ENCODE assay signal across 8 cellular contexts in genomic region chr7:99365318-99366141, GRCh38. TPM values are rescaled to one million over a fixed set of nuclear protein-coding genes. Genes with fewer than 3 reads are reported as not detected.
DNase-seq lines count a peak whose midpoint lies in the region; ATAC-seq and TF ChIP-seq lines count a peak whose summit lies in the region.

No MANE protein-coding gene starts in this region.

- H3K27me3 ChIP-seq in OCI-LY1 (ENCODE audit: insufficient read depth, low read length): no peaks in the 10 kb centered on the region
- no peaks in the 10 kb centered on the region for H3K27me3 ChIP-seq in heart right ventricle

- ATAC-seq in heart right ventricle: peak in 7 of 8 donors; percentile 37 to 71 (median 62)

- no peak overlapping the region for H2AFZ ChIP-seq in OCI-LY1 (ENCODE audit: low read length)

- H3K9me3 ChIP-seq in OCI-LY1 (ENCODE audit: low read length) (no peaks in the 10 kb centered on the region), heart right ventricle (no peaks in the 10 kb centered on the region)

- no peak overlapping the region for H3K9ac ChIP-seq in OCI-LY1 (ENCODE audit: low read length)

- no peaks in the 10 kb centered on the region for H3K79me2 ChIP-seq in OCI-LY1 (ENCODE audit: insufficient read depth, low read length)

- no peaks in the 10 kb centered on the region for H3K9me2 ChIP-seq in OCI-LY1 (ENCODE audit: low read depth, low read length)

- peak; percentile 67 for TF ChIP-seq CTCF in GM12864 (IDR thresholded peaks at IDR 0.05; ENCODE audit: low read depth, low read length, missing control alignments)
- TF ChIP-seq CTCF in OCI-LY1 (IDR thresholded peaks at IDR 0.05; ENCODE audit: low read length): peak; percentile 70
- TF ChIP-seq CTCF in heart right ventricle (IDR thresholded peaks at IDR 0.05): peak; percentile 18 to 65 (median 53)

- 0 out of 2 replicates have a peak, but pooled peaks cover 5% of the 10 kb centered on the region for H3F3A ChIP-seq in OCI-LY1 (ENCODE audit: insufficient read depth, low read length)

- H4K20me1 ChIP-seq in OCI-LY1 (ENCODE audit: insufficient read depth, low read length): no peaks in the 10 kb centered on the region

- H3K36me3 ChIP-seq in OCI-LY1 (ENCODE audit: insufficient read depth, low read length) (peaks cover 73% of the 10 kb centered on the region), heart right ventricle (peaks cover 0 to 92% (median 61%) of the 10 kb centered on the region in 9 donors)

- DNase-seq in GM12864 (ENCODE audit: low read depth) (no peak), heart right ventricle (peak in 1 of 2 donors; percentile 54), NCI-H1417 treated with DMSO at 0.1 percent for 48 hours (lab: John Stamatoyannopoulos, UW) (no peak), SW 1271 (lab: John Stamatoyannopoulos, UW) (no peak), NCI-H2107 treated with DMSO at 0.1 percent for 48 hours (lab: John Stamatoyannopoulos, UW; ENCODE audit: unreplicated experiment) (no peak)
- DNase-seq in activated effector memory CD4-positive, alpha-beta T cell treated with anti-CD3 and anti-CD28 coated beads, Interleukin-2, amount 50 U/mL, for 16 hours: peak; percentile 88
- peak; percentile 70 for DNase-seq in stimulated activated CD4-positive, alpha-beta T cell treated with anti-CD3 and anti-CD28 coated beads, Interleukin-4, amount 100 ng/mL, for 1 hour

- H3K4me2 ChIP-seq in OCI-LY1 (ENCODE audit: low read length): no peak overlapping the region

- 81 to 86% methylated on average over 17 of the region's 17 CpGs for WGBS in heart right ventricle, 2 donors

- H3K4me3 ChIP-seq in GM12864 (ENCODE audit: low read depth, low read length) (no peak overlapping the region), OCI-LY1 (ENCODE audit: low read depth, low read length, poor library complexity, severe bottlenecking) (no peak overlapping the region), heart right ventricle (no peak overlapping the region)

- intact Hi-C loops in heart right ventricle (cut with DNase I): loop anchor here in 2 of 10 donors (5.0 to 10.0 kb wide), 2 partner anchors 47 to 49 kb away; no protein-coding TSS in a partner anchor

- H3K4me1 ChIP-seq in OCI-LY1 (ENCODE audit: insufficient read depth, low read length, severe bottlenecking): no peaks in the 10 kb centered on the region
- H3K4me1 ChIP-seq in heart right ventricle: no peaks in the 10 kb centered on the region

- H3K27ac ChIP-seq in OCI-LY1 (ENCODE audit: low read depth, low read length, poor library complexity, severe bottlenecking) (no peak overlapping the region), heart right ventricle (no peak overlapping the region)

RNA-seq across cellular contexts. Expression of gene ARPC1B, which starts 9.0 kb away (rescaled TPM):
- 10 to 100 TPM; 16.2 to 92.0 (median 19.0) TPM for total RNA-seq in heart right ventricle
- polyA plus RNA-seq in heart right ventricle: 100 to 1,000 TPM in 1 of 2 donors, 10 to 100 TPM in 1; 35.4 to 161 TPM

RNA-seq across cellular contexts. Expression of gene ARPC1A, which starts 39.8 kb away (rescaled TPM):
- 100 to 1,000 TPM; 110 to 147 (median 134) TPM for total RNA-seq in heart right ventricle
- 100 to 1,000 TPM in 1 of 2 donors, 10 to 100 TPM in 1; 93.1 to 213 TPM for polyA plus RNA-seq in heart right ventricle

RNA-seq across cellular contexts. Expression of gene PDAP1, which starts 42.9 kb away (rescaled TPM):
- total RNA-seq in heart right ventricle: 100 to 1,000 TPM in 3 of 10 donors, 10 to 100 TPM in 7; 89.7 to 130 (median 97.6) TPM
- 100 to 1,000 TPM in 1 of 2 donors, 10 to 100 TPM in 1; 71.4 to 312 TPM for polyA plus RNA-seq in heart right ventricle

RNA-seq across cellular contexts. Expression of gene BUD31, which starts 43.2 kb away (rescaled TPM):
- 10 to 100 TPM; 28.3 to 59.7 (median 40.9) TPM for total RNA-seq in heart right ventricle
- 100 to 1,000 TPM in 1 of 2 donors, 10 to 100 TPM in 1; 81.7 to 116 TPM for polyA plus RNA-seq in heart right ventricle

Comparison
In these comparisons a context has a peak if more than half of its experiments do, and no peak if none do; other contexts are left out.
1. DNase-seq: peak in activated effector memory CD4-positive, alpha-beta T cell treated with anti-CD3 and anti-CD28 coated beads, Interleukin-2, amount 50 U/mL, for 16 hours (single experiment) and stimulated activated CD4-positive, alpha-beta T cell treated with anti-CD3 and anti-CD28 coated beads, Interleukin-4, amount 100 ng/mL, for 1 hour (single experiment); none in GM12864 (single experiment), NCI-H1417 treated with DMSO at 0.1 percent for 48 hours (single experiment), SW 1271 (0 of 2) and NCI-H2107 treated with DMSO at 0.1 percent for 48 hours (single experiment).
2. Peak in every context shown above with its lines, with median percentiles within 50 percentile points of each other: CTCF ChIP-seq.